ENCODE assay signal across 32 cellular contexts in the genomic region with DNA sequence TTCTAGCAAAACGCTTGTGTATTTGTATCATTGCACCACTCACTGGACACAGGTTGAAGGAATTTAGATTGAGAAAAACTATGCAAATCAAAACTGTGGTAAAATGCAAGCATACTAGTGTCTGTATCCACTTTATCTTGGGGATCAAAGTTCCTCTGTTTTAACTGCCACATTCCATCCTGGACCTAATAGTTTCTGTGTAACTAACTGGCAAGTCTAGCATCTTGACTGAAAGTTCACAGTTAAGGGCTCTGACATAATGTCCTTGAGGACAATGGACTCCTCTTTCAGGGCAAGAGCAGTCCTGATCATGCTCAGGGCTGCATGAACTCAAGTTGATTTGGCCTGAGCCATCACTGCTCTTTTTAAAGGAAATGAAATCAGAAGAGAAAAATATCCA. TPM values are rescaled to one million over a fixed set of nuclear protein-coding genes. Genes with fewer than 3 reads are reported as not detected.
DNase-seq lines count a peak whose midpoint lies in the region; TF ChIP-seq lines count a peak whose summit lies in the region.
"Had no signal": no experiment of that assay in that cellular context is flagged by ENCODE, and none has a peak within 500 bp of the region (broad histone marks: within the 10 kb centered on the region; RNA-seq: fewer than 3 reads in every experiment).

No MANE protein-coding gene starts in this region.

- no peaks in the 10 kb centered on the region for H3K9me3 Mint-ChIP-seq in Calu3 (ENCODE audit: low read depth, unreplicated experiment)
- no peaks in the 10 kb centered on the region for H3K9me3 Mint-ChIP-seq in nephron
- H3K9me3 Mint-ChIP-seq: activated T-helper 17 cell treated with anti-CD3 and anti-CD28 coated beads, Interleukin-2, amount 50 U/mL, for 72 hours; stimulated activated naive CD8-positive, alpha-beta T cell treated with anti-CD3 and anti-CD28 coated beads, Interleukin-15, Interleukin-2, amounts not matched to agents 100 ng/mL and 50 ng/mL, for 24 hours had no signal

- H3K27ac ChIP-seq in VCaP, result peak overlapping the region; percentile 56
- H3K27ac ChIP-seq: coronary artery, ovary, thoracic aorta had no signal

- BruUV-seq in Calu3 (replicated peaks; lab: Mats Ljungman, UMichigan), result no TSS peak

- H3K4me1 Mint-ChIP-seq in Calu3 (ENCODE audit: low read depth, unreplicated experiment) (peaks cover 37% of the 10 kb centered on the region), nephron (peaks cover 68% of the 10 kb centered on the region)
- H3K4me1 Mint-ChIP-seq: activated T-helper 17 cell treated with anti-CD3 and anti-CD28 coated beads, Interleukin-2, amount 50 U/mL, for 72 hours; CD4-positive, CD25-positive, alpha-beta regulatory T cell had no signal

- H3K4me3 Mint-ChIP-seq in Calu3 (ENCODE audit: low read depth, unreplicated experiment) (no peak overlapping the region), nephron (no peak overlapping the region)
- H3K4me3 Mint-ChIP-seq: activated CD8-positive, alpha-beta T cell treated with anti-CD3 and anti-CD28 coated beads, Interleukin-2, amount 10 ng/mL, durations not matched to agents 7 days and 5 days; activated T-helper 17 cell treated with anti-CD3 and anti-CD28 coated beads, Interleukin-2, amount 50 U/mL, for 72 hours; CD4-positive, CD25-positive, alpha-beta regulatory T cell; stimulated activated naive CD8-positive, alpha-beta T cell treated with anti-CD3 and anti-CD28 coated beads, Interleukin-15, Interleukin-2, amounts not matched to agents 100 ng/mL and 50 ng/mL, for 24 hours had no signal

- CTCF ChIA-PET in Calu3 (lab: Charles Lee), result interaction anchor here (0.8 kb wide), 1 partner anchor 11 kb away, joined by 3 read pairs; no protein-coding TSS in a partner anchor

- TF ChIP-seq CTCF in Calu3 (IDR thresholded peaks at IDR 0.05; ENCODE audit: unreplicated experiment) (no peak), VCaP (conservative IDR thresholded peaks at IDR 0.05) (no peak), nephron (IDR thresholded peaks at IDR 0.05; ENCODE audit: unreplicated experiment in 3 of 3) (no peak)

- H3K27ac Mint-ChIP-seq in Calu3 (ENCODE audit: unreplicated experiment) (peak overlapping the region; percentile 29), nephron (peak overlapping the region; percentile 38 to 79 (median 41))
- H3K27ac Mint-ChIP-seq: activated CD8-positive, alpha-beta T cell treated with anti-CD3 and anti-CD28 coated beads, Interleukin-2, amount 10 ng/mL, durations not matched to agents 7 days and 5 days; activated T-helper 17 cell treated with anti-CD3 and anti-CD28 coated beads, Interleukin-2, amount 50 U/mL, for 72 hours; CD4-positive, CD25-positive, alpha-beta regulatory T cell; stimulated activated naive CD8-positive, alpha-beta T cell treated with anti-CD3 and anti-CD28 coated beads, Interleukin-15, Interleukin-2, amounts not matched to agents 100 ng/mL and 50 ng/mL, for 24 hours had no signal

- intact Hi-C loops in Calu3 (cut with micrococcal nuclease; ENCODE audit: unreplicated experiment), result no loop called here

- DNase-seq in Calu3, result no peak
- DNase-seq in iris pigment epithelial cell (ENCODE audit: low read depth), result peak; percentile 49
- no peak for DNase-seq in hypothalamus (lab: John Stamatoyannopoulos, UW)
- DNase-seq in epidermal melanocyte (ENCODE audit: insufficient read length, low spot score), result no peak
- DNase-seq in central memory CD4-positive, alpha-beta T cell, result no peak
- DNase-seq in GM19238 (ENCODE audit: insufficient read length, low spot score), result no peak
- DNase-seq: activated CD8-positive, alpha-beta T cell treated with anti-CD3 and anti-CD28 coated beads, Interleukin-2, amount 10 ng/mL, durations not matched to agents 7 days and 5 days; activated naive CD4-positive, alpha-beta T cell treated with anti-CD3 and anti-CD28 coated beads, Interleukin-2, amount 50 U/mL, for 16 hours; AML-193; amniotic stem cell; CD4-positive, CD25-positive, alpha-beta regulatory T cell; DND-41; effector CD8-positive, alpha-beta T cell; head of caudate nucleus; Kasumi-1; mammary epithelial cell; NCI-H1436; NCI-H2081 treated with DMSO at 0.1 percent for 48 hours; NCI-H226; NCI-H526 treated with DMSO at 0.1 percent for 48 hours; NK-92 treated with Interleukin-12 subunit alpha and Interleukin-12 subunit beta, amount 100 ng/mL, for 24 hours; ovary; PC-3; retina; stimulated activated CD8-positive, alpha-beta memory T cell treated with anti-CD3 and anti-CD28 coated beads, Interleukin-4, amount 100 ng/mL, for 48 hours had no signal

- H3K27me3 Mint-ChIP-seq in Calu3 (ENCODE audit: unreplicated experiment) (no peaks in the 10 kb centered on the region), nephron (ENCODE audit: low read depth) (no peaks in the 10 kb centered on the region)

- H3K36me3 Mint-ChIP-seq in Calu3 (ENCODE audit: insufficient read depth, unreplicated experiment) (peaks cover 5% of the 10 kb centered on the region), nephron (ENCODE audit: low read depth) (peaks cover 29% of the 10 kb centered on the region)
- H3K36me3 Mint-ChIP-seq: CD4-positive, CD25-positive, alpha-beta regulatory T cell had no signal

RNA-seq across cellular contexts. Expression of gene NFIB, which starts 30.7 kb away (rescaled TPM):
- 75.8 and 76.2 TPM in 2 replicates for total RNA-seq in Calu3 (2022)
- total RNA-seq: activated CD8-positive, alpha-beta T cell treated with anti-CD3 and anti-CD28 coated beads, Interleukin-2, amount 10 ng/mL, durations not matched to agents 7 days and 5 days; T-helper 2 cell treated with Interferon-gamma antibody and Interleukin-4, amounts not matched to agents 100 ng/mL and 5 ng/mL, for 36 hours had no signal
